Comparison of ENCODE assay signal across 8 cellular contexts in the genomic region with DNA sequence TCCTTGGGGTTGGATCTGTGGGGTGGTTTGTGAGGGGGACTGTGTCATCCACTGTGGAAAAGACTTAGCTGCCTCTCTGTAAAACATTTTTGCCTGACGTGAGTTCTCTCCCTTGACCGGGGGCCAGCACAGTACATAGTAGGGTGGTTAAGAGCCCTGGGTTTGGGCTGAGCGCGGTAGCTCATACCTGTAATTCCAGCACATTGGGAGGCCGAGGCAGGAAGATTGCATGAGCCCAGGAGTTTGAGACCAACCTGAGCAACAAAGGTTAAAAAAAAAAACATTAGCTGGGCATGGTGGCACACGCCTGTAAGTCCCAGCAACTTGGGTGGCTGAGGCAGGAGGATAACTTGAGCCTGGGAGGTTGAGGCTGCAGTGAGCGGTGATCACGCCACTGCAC.
DNase-seq lines count a peak whose midpoint lies in the region; ATAC-seq and TF ChIP-seq lines count a peak whose summit lies in the region.

No MANE protein-coding gene starts in this region.

- H3K4me3 ChIP-seq in body of pancreas (no peak overlapping the region), mucosa of stomach (ENCODE audit: low read length) (no peak overlapping the region), thyroid gland (replicated peaks in 1 of 3) (no peak overlapping the region)

- H3K36me3 ChIP-seq in body of pancreas (replicated peaks in 1 of 2; ENCODE audit: insufficient read depth in 1 of 2, low read depth in 2 of 2) (no peaks in the 10 kb centered on the region), mucosa of stomach (ENCODE audit: control insufficient read depth, insufficient read depth, low read length) (no peaks in the 10 kb centered on the region), thyroid gland (no peaks in the 10 kb centered on the region)

- intact Hi-C loops in body of pancreas (cut with DNase I) = no loop called here
- intact Hi-C loops in thyroid gland (cut with DNase I) = no loop called here

- no peak overlapping the region for H3K27ac Mint-ChIP-seq in type B pancreatic cell

- H3K27me3 Mint-ChIP-seq in activated T-cell treated with anti-CD3 and anti-CD28 coated beads, Interleukin-2, amount 50 U/mL, for 4 hours (ENCODE audit: low read depth) = no peaks in the 10 kb centered on the region
- H3K27me3 Mint-ChIP-seq in type B pancreatic cell = peaks cover 30% of the 10 kb centered on the region

- no peaks in the 10 kb centered on the region for H3K36me3 Mint-ChIP-seq in activated T-cell treated with anti-CD3 and anti-CD28 coated beads, Interleukin-2, amount 50 U/mL, for 4 hours (ENCODE audit: insufficient read depth)
- H3K36me3 Mint-ChIP-seq in type B pancreatic cell = no peaks in the 10 kb centered on the region

- DNase-seq in activated T-cell treated with anti-CD3 and anti-CD28 coated beads, Interleukin-2, amount 50 U/mL, for 4 hours = no peak
- DNase-seq in activated T-cell treated with anti-CD3 and anti-CD28 coated beads for 4 hours = no peak
- DNase-seq in body of pancreas = peak in 1 of 4 donors; percentile 9
- no peak for DNase-seq in thyroid gland
- DNase-seq in type B pancreatic cell (ENCODE audit: extremely low spot score, unreplicated experiment) = no peak
- no peak for DNase-seq in pons (ENCODE audit: low spot score)
- DNase-seq in NCI-H774 (lab: John Stamatoyannopoulos, UW) = no peak

- H3K4me1 ChIP-seq in body of pancreas (peaks cover 90% of the 10 kb centered on the region), mucosa of stomach (ENCODE audit: control insufficient read depth, insufficient read depth, low read length) (peaks cover 80% of the 10 kb centered on the region), thyroid gland (peaks cover 32 to 72% of the 10 kb centered on the region in 2 donors)

- peaks cover 56% of the 10 kb centered on the region for H3K4me1 Mint-ChIP-seq in activated T-cell treated with anti-CD3 and anti-CD28 coated beads, Interleukin-2, amount 50 U/mL, for 4 hours (ENCODE audit: low read depth)
- H3K4me1 Mint-ChIP-seq in type B pancreatic cell (ENCODE audit: unreplicated experiment) = peaks cover 8% of the 10 kb centered on the region

- H3K9me3 Mint-ChIP-seq in activated T-cell treated with anti-CD3 and anti-CD28 coated beads, Interleukin-2, amount 50 U/mL, for 4 hours = no peaks in the 10 kb centered on the region
- no peaks in the 10 kb centered on the region for H3K9me3 Mint-ChIP-seq in type B pancreatic cell

- H3K27me3 ChIP-seq in body of pancreas = no peaks in the 10 kb centered on the region
- no peaks in the 10 kb centered on the region for H3K27me3 ChIP-seq in mucosa of stomach (ENCODE audit: control insufficient read depth, insufficient read depth, low read length)
- H3K27me3 ChIP-seq in thyroid gland = no peaks in the 10 kb centered on the region

- no peak for TF ChIP-seq POLR2A in body of pancreas (IDR thresholded peaks at IDR 0.05)
- no peak for TF ChIP-seq POLR2A in thyroid gland (IDR thresholded peaks at IDR 0.05)

- H3K9me3 ChIP-seq in body of pancreas = no peaks in the 10 kb centered on the region
- no peaks in the 10 kb centered on the region for H3K9me3 ChIP-seq in mucosa of stomach (ENCODE audit: control insufficient read depth, low read length)
- no peaks in the 10 kb centered on the region for H3K9me3 ChIP-seq in thyroid gland

- H3K4me3 Mint-ChIP-seq in activated T-cell treated with anti-CD3 and anti-CD28 coated beads, Interleukin-2, amount 50 U/mL, for 4 hours = peak overlapping the region; percentile 51
- H3K4me3 Mint-ChIP-seq in type B pancreatic cell = no peak overlapping the region

- H3K27ac ChIP-seq in body of pancreas = peak overlapping the region; percentile 84 to 100 (median 98)
- peak overlapping the region; percentile 97 to 99 (median 99) for H3K27ac ChIP-seq in thyroid gland

- 74 to 76% methylated on average over 8 of the region's 8 CpGs for WGBS in body of pancreas, 2 donors
- WGBS in thyroid gland, 2 donors = 90 to 96% methylated on average over 8 of the region's 8 CpGs

- no peak for ATAC-seq in activated T-cell treated with anti-CD3 and anti-CD28 coated beads, Interleukin-2, amount 50 U/mL, for 4 hours
- ATAC-seq in body of pancreas = no peak

- peak overlapping the region; percentile 78 for H3K9ac ChIP-seq in mucosa of stomach (ENCODE audit: low read length)

- TF ChIP-seq CTCF in body of pancreas (IDR thresholded peaks at IDR 0.05) (no peak), thyroid gland (IDR thresholded peaks at IDR 0.05) (no peak), type B pancreatic cell (conservative IDR thresholded peaks at IDR 0.05) (no peak)
